In the genomic region with DNA sequence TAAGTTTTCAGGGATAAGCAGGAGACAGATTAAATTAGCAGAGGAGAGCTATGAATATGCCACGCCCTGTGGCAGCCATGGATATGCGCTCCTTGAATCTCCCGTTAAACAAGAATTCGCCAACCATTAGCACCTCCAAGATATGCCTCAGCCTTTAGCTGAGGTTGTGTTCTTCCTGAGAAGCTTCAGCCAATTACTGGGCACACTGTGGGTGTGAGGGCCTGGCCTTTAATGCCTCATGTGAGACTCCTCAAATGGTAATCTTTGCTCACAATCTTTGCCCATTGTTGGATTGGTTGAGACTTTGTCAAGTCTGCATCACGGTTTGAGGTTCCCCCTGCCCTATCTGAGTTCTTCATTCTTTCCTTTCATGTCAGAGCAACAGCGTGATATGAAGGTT, we compare ENCODE assay signal across 25 cellular contexts.
"Had no signal": no experiment of that assay in that cellular context is flagged by ENCODE, and none has a peak within 500 bp of the region (broad histone marks: within the 10 kb centered on the region; RNA-seq: fewer than 3 reads in every experiment).

No MANE protein-coding gene starts in this region.

- H3K27ac Mint-ChIP-seq: activated B cell treated with CpG ODN at 0.5 μM for 24 hours; activated CD4-positive, alpha-beta memory T cell treated with anti-CD3 and anti-CD28 coated beads for 36 hours; activated CD8-positive, alpha-beta memory T cell treated with anti-CD3 and anti-CD28 coated beads, Interleukin-2, amount 10 ng/mL, durations not matched to agents 7 days and 5 days; activated T-helper 1 cell treated with anti-CD3 and anti-CD28 coated beads, Interleukin-12 subunit alpha, Interleukin-12 subunit beta, Interleukin-2, Interleukin-4 antibody, amounts not matched to agents 30 ng/mL and 10 ng/mL and 1 ng/mL, durations not matched to agents 14 hours and 24 hours and 36 hours; nephron; stimulated activated naive CD8-positive, alpha-beta T cell treated with anti-CD3 and anti-CD28 coated beads, Interleukin-15, Interleukin-2, amounts not matched to agents 100 ng/mL and 50 ng/mL, for 24 hours had no signal

- ATAC-seq: activated CD8-positive, alpha-beta memory T cell treated with anti-CD3 and anti-CD28 coated beads, Interleukin-2, amount 10 ng/mL, durations not matched to agents 7 days and 5 days; gastrocnemius medialis; right cardiac atrium had no signal

- H3K4me3 Mint-ChIP-seq: activated B cell treated with CpG ODN at 0.5 μM for 24 hours; activated CD4-positive, alpha-beta memory T cell treated with anti-CD3 and anti-CD28 coated beads for 36 hours; activated CD8-positive, alpha-beta memory T cell treated with anti-CD3 and anti-CD28 coated beads, Interleukin-2, amount 10 ng/mL, durations not matched to agents 7 days and 5 days; activated T-helper 1 cell treated with anti-CD3 and anti-CD28 coated beads, Interleukin-12 subunit alpha, Interleukin-12 subunit beta, Interleukin-2, Interleukin-4 antibody, amounts not matched to agents 30 ng/mL and 10 ng/mL and 1 ng/mL, durations not matched to agents 14 hours and 24 hours and 36 hours; nephron; stimulated activated naive CD8-positive, alpha-beta T cell treated with anti-CD3 and anti-CD28 coated beads, Interleukin-15, Interleukin-2, amounts not matched to agents 100 ng/mL and 50 ng/mL, for 24 hours had no signal

- H3K36me3 ChIP-seq: ascending aorta, brain microvascular endothelial cell, esophagus squamous epithelium, gastrocnemius medialis, left ventricle myocardium inferior, neutrophil, ovary, prostate gland, suprapubic skin, tibial nerve had no signal

- H3K36me3 Mint-ChIP-seq: activated CD4-positive, alpha-beta memory T cell treated with anti-CD3 and anti-CD28 coated beads for 36 hours; activated CD8-positive, alpha-beta memory T cell treated with anti-CD3 and anti-CD28 coated beads, Interleukin-2, amount 10 ng/mL, durations not matched to agents 7 days and 5 days had no signal

- H3K9me3 Mint-ChIP-seq: activated B cell treated with CpG ODN at 0.5 μM for 24 hours; activated CD4-positive, alpha-beta memory T cell treated with anti-CD3 and anti-CD28 coated beads for 36 hours; activated T-helper 1 cell treated with anti-CD3 and anti-CD28 coated beads, Interleukin-12 subunit alpha, Interleukin-12 subunit beta, Interleukin-2, Interleukin-4 antibody, amounts not matched to agents 30 ng/mL and 10 ng/mL and 1 ng/mL, durations not matched to agents 14 hours and 24 hours and 36 hours; nephron; stimulated activated naive CD8-positive, alpha-beta T cell treated with anti-CD3 and anti-CD28 coated beads, Interleukin-15, Interleukin-2, amounts not matched to agents 100 ng/mL and 50 ng/mL, for 24 hours had no signal

- H3K9me3 ChIP-seq: ascending aorta, esophagus squamous epithelium, gastrocnemius medialis, left ventricle myocardium inferior, neutrophil, ovary, prostate gland, suprapubic skin, tibial nerve, uterus had no signal

- FAIRE-seq: colon had no signal

- H3K27me3 Mint-ChIP-seq: activated B cell treated with CpG ODN at 0.5 μM for 24 hours had no signal

- H3K4me1 ChIP-seq: ascending aorta, gastrocnemius medialis, prostate gland, tibial nerve, uterus had no signal

- H3K27me3 ChIP-seq: ascending aorta, brain microvascular endothelial cell, esophagus squamous epithelium, gastrocnemius medialis, neutrophil, ovary, suprapubic skin, tibial nerve, uterus had no signal

- H3K27ac ChIP-seq: ascending aorta, brain microvascular endothelial cell, esophagus squamous epithelium, gastrocnemius medialis, left ventricle myocardium inferior, neutrophil, ovary, prostate gland, suprapubic skin, tibial nerve, uterus had no signal

- DNase-seq: activated B cell treated with CpG ODN at 0.5 μM for 24 hours; activated CD4-positive, alpha-beta memory T cell treated with anti-CD3 and anti-CD28 coated beads for 36 hours; activated CD4-positive, alpha-beta T cell treated with anti-CD3 and anti-CD28 coated beads for 4 hours; activated CD8-positive, alpha-beta memory T cell treated with anti-CD3 and anti-CD28 coated beads, Interleukin-2, amount 10 ng/mL, durations not matched to agents 7 days and 5 days; activated gamma-delta T cell; activated naive CD4-positive, alpha-beta T cell treated with anti-CD3 and anti-CD28 coated beads, Interleukin-2, amount 50 U/mL, for 16 hours; activated T-cell treated with anti-CD3 and anti-CD28 coated beads for 4 hours; brain microvascular endothelial cell; central memory CD4-positive, alpha-beta T cell; esophagus squamous epithelium; gastrocnemius medialis; left ventricle myocardium inferior; ovary; right cardiac atrium; stimulated activated CD4-positive, alpha-beta T cell treated with anti-CD3 and anti-CD28 coated beads, Interleukin-4, amount 100 ng/mL, for 24 hours; uterus had no signal

- H3K4me3 ChIP-seq: ascending aorta, esophagus squamous epithelium, gastrocnemius medialis, left ventricle myocardium inferior, ovary, prostate gland, suprapubic skin, tibial nerve, uterus had no signal
